2 cellular contexts compared by ENCODE assay signal in genomic region chr1:46274224-46275029, GRCh38.
TF ChIP-seq lines count a peak whose summit lies in the region.

No MANE protein-coding gene starts in this region.

TF ChIP-seq in HepG2, 621 proteins besides CTCF, POLR2A, EP300 and RAD21:
- TF ChIP-seq RBM22 (optimal IDR thresholded peaks at IDR 0.05; ENCODE audit: low read length) (peak; percentile 72), SP5 (CRISPR knock-in tag; IDR thresholded peaks at IDR 0.05; ENCODE audit: borderline replicate concordance, low read depth) (no peak), PHF5A (CRISPR knock-in tag; IDR thresholded peaks at IDR 0.05; ENCODE audit: low read depth, unreplicated experiment) (no peak)

TF ChIP-seq in IMR-90, 13 proteins besides CTCF, POLR2A, EP300 and RAD21:
- TF ChIP-seq NFE2L2 (IDR thresholded peaks at IDR 0.05; ENCODE audit: low read depth, low read length) (no peak; the same call in 1 of the 2 replicates), ELK1 (IDR thresholded peaks at IDR 0.05; ENCODE audit: borderline replicate concordance, low read depth, low read length) (no peak), USF2 (IDR thresholded peaks at IDR 0.05; ENCODE audit: low read depth, low read length) (no peak), FOS (IDR thresholded peaks at IDR 0.05; ENCODE audit: low read depth, low read length) (no peak), MAFK (IDR thresholded peaks at IDR 0.05; ENCODE audit: low read depth, low read length) (no peak), MAZ (IDR thresholded peaks at IDR 0.05; ENCODE audit: borderline replicate concordance, low read depth, low read length) (no peak), RFX5 (IDR thresholded peaks at IDR 0.05; ENCODE audit: low read depth, low read length) (no peak), MXI1 (IDR thresholded peaks at IDR 0.05; ENCODE audit: borderline replicate concordance, low read depth, low read length) (no peak), RCOR1 (IDR thresholded peaks at IDR 0.05; ENCODE audit: insufficient replicate concordance, low read length) (no peak)
TF ChIP-seq in IMR-90: peak in this region for 0.
